1 cellular context compared by ENCODE assay signal in genomic region chr17:56833812-56834379, GRCh38.
TF ChIP-seq lines count a peak whose summit lies in the region.

A gene with protein sequence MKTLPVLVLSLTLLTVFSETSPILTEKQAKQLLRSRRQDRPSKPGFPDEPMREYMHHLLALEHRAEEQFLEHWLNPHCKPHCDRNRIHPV (minus strand): TSS chr17:56833920. CDS start chr17:56815810, 18,110 bp downstream.
Gene DGKE, plus strand, starts transcription at chr17:56834151. Its CDS starts 645 bp downstream, at chr17:56834796.

TF ChIP-seq in GM12878, 131 proteins besides CTCF, POLR2A, EP300 and RAD21:
- TF ChIP-seq, protein P1, sequence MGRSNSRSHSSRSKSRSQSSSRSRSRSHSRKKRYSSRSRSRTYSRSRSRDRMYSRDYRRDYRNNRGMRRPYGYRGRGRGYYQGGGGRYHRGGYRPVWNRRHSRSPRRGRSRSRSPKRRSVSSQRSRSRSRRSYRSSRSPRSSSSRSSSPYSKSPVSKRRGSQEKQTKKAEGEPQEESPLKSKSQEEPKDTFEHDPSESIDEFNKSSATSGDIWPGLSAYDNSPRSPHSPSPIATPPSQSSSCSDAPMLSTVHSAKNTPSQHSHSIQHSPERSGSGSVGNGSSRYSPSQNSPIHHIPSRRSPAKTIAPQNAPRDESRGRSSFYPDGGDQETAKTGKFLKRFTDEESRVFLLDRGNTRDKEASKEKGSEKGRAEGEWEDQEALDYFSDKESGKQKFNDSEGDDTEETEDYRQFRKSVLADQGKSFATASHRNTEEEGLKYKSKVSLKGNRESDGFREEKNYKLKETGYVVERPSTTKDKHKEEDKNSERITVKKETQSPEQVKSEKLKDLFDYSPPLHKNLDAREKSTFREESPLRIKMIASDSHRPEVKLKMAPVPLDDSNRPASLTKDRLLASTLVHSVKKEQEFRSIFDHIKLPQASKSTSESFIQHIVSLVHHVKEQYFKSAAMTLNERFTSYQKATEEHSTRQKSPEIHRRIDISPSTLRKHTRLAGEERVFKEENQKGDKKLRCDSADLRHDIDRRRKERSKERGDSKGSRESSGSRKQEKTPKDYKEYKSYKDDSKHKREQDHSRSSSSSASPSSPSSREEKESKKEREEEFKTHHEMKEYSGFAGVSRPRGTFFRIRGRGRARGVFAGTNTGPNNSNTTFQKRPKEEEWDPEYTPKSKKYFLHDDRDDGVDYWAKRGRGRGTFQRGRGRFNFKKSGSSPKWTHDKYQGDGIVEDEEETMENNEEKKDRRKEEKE (IDR thresholded peaks at IDR 0.05), result 0 out of 2 replicates have a peak, but pooled peaks have one; percentile 29
- TF ChIP-seq NR2C2 (IDR thresholded peaks at IDR 0.05; ENCODE audit: borderline replicate concordance, control insufficient read depth, insufficient read length, low read depth) (no peak), ZNF217 (IDR thresholded peaks at IDR 0.05) (peak; percentile 62; the same call in 1 of the 2 replicates), NR2F1 (conservative IDR thresholded peaks at IDR 0.05) (peak; percentile 50; the same call in 1 of the 2 replicates), BACH1 (IDR thresholded peaks at IDR 0.05; ENCODE audit: borderline replicate concordance) (peak; percentile 93), DPF2 (IDR thresholded peaks at IDR 0.05) (peak; percentile 39), SMAD5 (IDR thresholded peaks at IDR 0.05; ENCODE audit: low read depth) (no peak), LARP7 (IDR thresholded peaks at IDR 0.05) (peak; percentile 94), ETV6 (conservative IDR thresholded peaks at IDR 0.05 in 1 of 2, IDR thresholded peaks at IDR 0.05 in 1 of 2; ENCODE audit: borderline replicate concordance in 1 of 2, low read depth in 1 of 2) (0 out of 4 replicates have a peak, but pooled peaks of 1 of the 2 experiments have one; percentile 5), SIX5 (IDR thresholded peaks at IDR 0.05; ENCODE audit: low read depth, low read length, severe bottlenecking) (no peak), IKZF2 (IDR thresholded peaks at IDR 0.05) (no peak), GABPA (IDR thresholded peaks at IDR 0.05; ENCODE audit: low read depth) (no peak), POLR2AphosphoS5 (IDR thresholded peaks at IDR 0.05; ENCODE audit: low read length) (0 out of 2 replicates have a peak, but pooled peaks have one; percentile 12), STAT1 (conservative IDR thresholded peaks at IDR 0.05) (peak; percentile 72; the same call in 1 of the 2 replicates), BHLHE40 (IDR thresholded peaks at IDR 0.05; ENCODE audit: borderline replicate concordance in 1 of 2, low read depth in 2 of 2, low read length in 1 of 2) (peak; percentile 38 to 79; a peak in 2 of 4 replicates), MYC (IDR thresholded peaks at IDR 0.05; ENCODE audit: insufficient read depth, insufficient read length, insufficient replicate concordance, low read length, severe bottlenecking) (peak; percentile 22), PBX3 (IDR thresholded peaks at IDR 0.05; ENCODE audit: insufficient replicate concordance, low read depth, low read length) (no peak), ASH2L (IDR thresholded peaks at IDR 0.05; ENCODE audit: borderline replicate concordance, low read depth) (0 out of 2 replicates have a peak, but pooled peaks have one; percentile 65), SRF (IDR thresholded peaks at IDR 0.05; ENCODE audit: low read depth in 2 of 2, low read length in 2 of 2) (0 out of 4 replicates have a peak, but pooled peaks of 1 of the 2 experiments have one; percentile 5), ZBTB40 (IDR thresholded peaks at IDR 0.05; ENCODE audit: borderline replicate concordance) (no peak), RB1 (IDR thresholded peaks at IDR 0.05; ENCODE audit: borderline replicate concordance) (peak; percentile 75; the same call in 1 of the 2 replicates), ZNF207 (IDR thresholded peaks at IDR 0.05; ENCODE audit: borderline replicate concordance) (peak; percentile 67; the same call in 1 of the 2 replicates)
- TF ChIP-seq, protein P2, sequence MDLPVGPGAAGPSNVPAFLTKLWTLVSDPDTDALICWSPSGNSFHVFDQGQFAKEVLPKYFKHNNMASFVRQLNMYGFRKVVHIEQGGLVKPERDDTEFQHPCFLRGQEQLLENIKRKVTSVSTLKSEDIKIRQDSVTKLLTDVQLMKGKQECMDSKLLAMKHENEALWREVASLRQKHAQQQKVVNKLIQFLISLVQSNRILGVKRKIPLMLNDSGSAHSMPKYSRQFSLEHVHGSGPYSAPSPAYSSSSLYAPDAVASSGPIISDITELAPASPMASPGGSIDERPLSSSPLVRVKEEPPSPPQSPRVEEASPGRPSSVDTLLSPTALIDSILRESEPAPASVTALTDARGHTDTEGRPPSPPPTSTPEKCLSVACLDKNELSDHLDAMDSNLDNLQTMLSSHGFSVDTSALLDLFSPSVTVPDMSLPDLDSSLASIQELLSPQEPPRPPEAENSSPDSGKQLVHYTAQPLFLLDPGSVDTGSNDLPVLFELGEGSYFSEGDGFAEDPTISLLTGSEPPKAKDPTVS (IDR thresholded peaks at IDR 0.05; ENCODE audit: low read depth, low read length), result peak; percentile 92; the same call in 1 of the 2 replicates
- TF ChIP-seq, protein P3, sequence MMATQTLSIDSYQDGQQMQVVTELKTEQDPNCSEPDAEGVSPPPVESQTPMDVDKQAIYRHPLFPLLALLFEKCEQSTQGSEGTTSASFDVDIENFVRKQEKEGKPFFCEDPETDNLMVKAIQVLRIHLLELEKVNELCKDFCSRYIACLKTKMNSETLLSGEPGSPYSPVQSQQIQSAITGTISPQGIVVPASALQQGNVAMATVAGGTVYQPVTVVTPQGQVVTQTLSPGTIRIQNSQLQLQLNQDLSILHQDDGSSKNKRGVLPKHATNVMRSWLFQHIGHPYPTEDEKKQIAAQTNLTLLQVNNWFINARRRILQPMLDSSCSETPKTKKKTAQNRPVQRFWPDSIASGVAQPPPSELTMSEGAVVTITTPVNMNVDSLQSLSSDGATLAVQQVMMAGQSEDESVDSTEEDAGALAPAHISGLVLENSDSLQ (IDR thresholded peaks at IDR 0.05), result peak; percentile 76
- TF ChIP-seq, protein P4, sequence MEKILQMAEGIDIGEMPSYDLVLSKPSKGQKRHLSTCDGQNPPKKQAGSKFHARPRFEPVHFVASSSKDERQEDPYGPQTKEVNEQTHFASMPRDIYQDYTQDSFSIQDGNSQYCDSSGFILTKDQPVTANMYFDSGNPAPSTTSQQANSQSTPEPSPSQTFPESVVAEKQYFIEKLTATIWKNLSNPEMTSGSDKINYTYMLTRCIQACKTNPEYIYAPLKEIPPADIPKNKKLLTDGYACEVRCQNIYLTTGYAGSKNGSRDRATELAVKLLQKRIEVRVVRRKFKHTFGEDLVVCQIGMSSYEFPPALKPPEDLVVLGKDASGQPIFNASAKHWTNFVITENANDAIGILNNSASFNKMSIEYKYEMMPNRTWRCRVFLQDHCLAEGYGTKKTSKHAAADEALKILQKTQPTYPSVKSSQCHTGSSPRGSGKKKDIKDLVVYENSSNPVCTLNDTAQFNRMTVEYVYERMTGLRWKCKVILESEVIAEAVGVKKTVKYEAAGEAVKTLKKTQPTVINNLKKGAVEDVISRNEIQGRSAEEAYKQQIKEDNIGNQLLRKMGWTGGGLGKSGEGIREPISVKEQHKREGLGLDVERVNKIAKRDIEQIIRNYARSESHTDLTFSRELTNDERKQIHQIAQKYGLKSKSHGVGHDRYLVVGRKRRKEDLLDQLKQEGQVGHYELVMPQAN (conservative IDR thresholded peaks at IDR 0.05), result peak; percentile 80
- TF ChIP-seq, protein P5, sequence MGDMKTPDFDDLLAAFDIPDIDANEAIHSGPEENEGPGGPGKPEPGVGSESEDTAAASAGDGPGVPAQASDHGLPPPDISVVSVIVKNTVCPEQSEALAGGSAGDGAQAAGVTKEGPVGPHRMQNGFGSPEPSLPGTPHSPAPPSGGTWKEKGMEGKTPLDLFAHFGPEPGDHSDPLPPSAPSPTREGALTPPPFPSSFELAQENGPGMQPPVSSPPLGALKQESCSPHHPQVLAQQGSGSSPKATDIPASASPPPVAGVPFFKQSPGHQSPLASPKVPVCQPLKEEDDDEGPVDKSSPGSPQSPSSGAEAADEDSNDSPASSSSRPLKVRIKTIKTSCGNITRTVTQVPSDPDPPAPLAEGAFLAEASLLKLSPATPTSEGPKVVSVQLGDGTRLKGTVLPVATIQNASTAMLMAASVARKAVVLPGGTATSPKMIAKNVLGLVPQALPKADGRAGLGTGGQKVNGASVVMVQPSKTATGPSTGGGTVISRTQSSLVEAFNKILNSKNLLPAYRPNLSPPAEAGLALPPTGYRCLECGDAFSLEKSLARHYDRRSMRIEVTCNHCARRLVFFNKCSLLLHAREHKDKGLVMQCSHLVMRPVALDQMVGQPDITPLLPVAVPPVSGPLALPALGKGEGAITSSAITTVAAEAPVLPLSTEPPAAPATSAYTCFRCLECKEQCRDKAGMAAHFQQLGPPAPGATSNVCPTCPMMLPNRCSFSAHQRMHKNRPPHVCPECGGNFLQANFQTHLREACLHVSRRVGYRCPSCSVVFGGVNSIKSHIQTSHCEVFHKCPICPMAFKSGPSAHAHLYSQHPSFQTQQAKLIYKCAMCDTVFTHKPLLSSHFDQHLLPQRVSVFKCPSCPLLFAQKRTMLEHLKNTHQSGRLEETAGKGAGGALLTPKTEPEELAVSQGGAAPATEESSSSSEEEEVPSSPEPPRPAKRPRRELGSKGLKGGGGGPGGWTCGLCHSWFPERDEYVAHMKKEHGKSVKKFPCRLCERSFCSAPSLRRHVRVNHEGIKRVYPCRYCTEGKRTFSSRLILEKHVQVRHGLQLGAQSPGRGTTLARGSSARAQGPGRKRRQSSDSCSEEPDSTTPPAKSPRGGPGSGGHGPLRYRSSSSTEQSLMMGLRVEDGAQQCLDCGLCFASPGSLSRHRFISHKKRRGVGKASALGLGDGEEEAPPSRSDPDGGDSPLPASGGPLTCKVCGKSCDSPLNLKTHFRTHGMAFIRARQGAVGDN (IDR thresholded peaks at IDR 0.05), result peak; percentile 80
TF ChIP-seq in GM12878: peak in this region for 19.
